ENCODE assay signal across 15 cellular contexts in genomic region chr1:157472959-157473358, GRCh38.
"Had no signal": no experiment of that assay in that cellular context is flagged by ENCODE, and none has a peak within 500 bp of the region (broad histone marks: within the 10 kb centered on the region; RNA-seq: fewer than 3 reads in every experiment).

No MANE protein-coding gene starts in this region.

- H3K36me3 Mint-ChIP-seq: type B pancreatic cell had no signal

- ATAC-seq: gastrocnemius medialis; heart right ventricle; left lobe of liver; naive thymus-derived CD8-positive, alpha-beta T cell; psoas muscle; right lobe of liver had no signal

- H3K27ac Mint-ChIP-seq: naive thymus-derived CD8-positive, alpha-beta T cell had no signal

- H3K27me3 Mint-ChIP-seq: type B pancreatic cell had no signal

- DNase-seq: effector memory CD4-positive, alpha-beta T cell; gastrocnemius medialis; heart right ventricle; hypothalamus; kidney glomerular epithelial cell; mammary epithelial cell; naive thymus-derived CD8-positive, alpha-beta T cell; psoas muscle; retina; right lobe of liver; spleen; stimulated activated CD4-positive, alpha-beta T cell treated with anti-CD3 and anti-CD28 coated beads, Interleukin-2, amount 100 ng/mL, for 24 hours; stimulated activated naive CD4-positive, alpha-beta T cell had no signal

- H3K4me3 Mint-ChIP-seq: naive thymus-derived CD8-positive, alpha-beta T cell; type B pancreatic cell had no signal

- H3K4me1 Mint-ChIP-seq: naive thymus-derived CD8-positive, alpha-beta T cell had no signal
